Comparison of ENCODE assay signal across 15 cellular contexts in genomic region chr11:134510171-134510570, GRCh38.
"Had no signal": no experiment of that assay in that cellular context is flagged by ENCODE, and none has a peak within 500 bp of the region (broad histone marks: within the 10 kb centered on the region; RNA-seq: fewer than 3 reads in every experiment).

No MANE protein-coding gene starts in this region.

- H3K4me1 ChIP-seq: foreskin keratinocyte, left lung, thyroid gland, upper lobe of right lung had no signal

- H3K9me3 ChIP-seq: left lung, SK-N-SH, thyroid gland, upper lobe of right lung had no signal

- H3K4me3 ChIP-seq: left lung, thyroid gland, upper lobe of right lung had no signal

- ATAC-seq: foreskin keratinocyte; left lung; naive thymus-derived CD4-positive, alpha-beta T cell; stimulated activated naive CD8-positive, alpha-beta T cell treated with anti-CD3 and anti-CD28 coated beads, Interleukin-15, Interleukin-2, amounts not matched to agents 100 U/mL and 50 U/mL, for 24 hours; upper lobe of right lung had no signal

- H3K27ac ChIP-seq: foreskin keratinocyte, left lung, thyroid gland, upper lobe of right lung had no signal

- DNase-seq: activated CD4-positive, alpha-beta T cell treated with anti-CD3 and anti-CD28 coated beads for 1 hour; activated CD8-positive, alpha-beta memory T cell treated with anti-CD3 and anti-CD28 coated beads for 24 hours; activated CD8-positive, alpha-beta memory T cell treated with anti-CD3 and anti-CD28 coated beads, Interleukin-2, amount 50 U/mL, for 4 hours; activated naive CD8-positive, alpha-beta T cell treated with anti-CD3 and anti-CD28 coated beads for 36 hours; amygdala; foreskin keratinocyte; kidney glomerular epithelial cell; naive thymus-derived CD4-positive, alpha-beta T cell; SK-N-SH; stimulated activated CD4-positive, alpha-beta T cell treated with anti-CD3 and anti-CD28 coated beads, Interleukin-12 subunit alpha, Interleukin-12 subunit beta, amount 100 ng/mL, for 4 hours; stimulated activated CD4-positive, alpha-beta T cell treated with anti-CD3 and anti-CD28 coated beads, Interleukin-4, amount 100 ng/mL, for 4 hours; stimulated activated naive CD8-positive, alpha-beta T cell treated with anti-CD3 and anti-CD28 coated beads, Interleukin-15, Interleukin-2, amounts not matched to agents 100 U/mL and 50 U/mL, for 24 hours; thyroid gland had no signal

- H3K36me3 ChIP-seq: left lung, thyroid gland, upper lobe of right lung had no signal

- H3K27me3 ChIP-seq: foreskin keratinocyte, thyroid gland had no signal
